ENCODE assay signal across 1 cellular context in genomic region chr2:101305044-101305443, GRCh38.
TF ChIP-seq lines count a peak whose summit lies in the region.

No MANE protein-coding gene starts in this region.

TF ChIP-seq in HepG2, 621 proteins besides CTCF, POLR2A, EP300 and RAD21:
- TF ChIP-seq ZBTB39 (CRISPR knock-in tag; IDR thresholded peaks at IDR 0.05) (no peak), YEATS4 (CRISPR knock-in tag; IDR thresholded peaks at IDR 0.05; ENCODE audit: borderline replicate concordance) (no peak), ZNF543 (CRISPR knock-in tag; IDR thresholded peaks at IDR 0.05) (no peak)
